ENCODE assay signal across 8 cellular contexts in the genomic region with DNA sequence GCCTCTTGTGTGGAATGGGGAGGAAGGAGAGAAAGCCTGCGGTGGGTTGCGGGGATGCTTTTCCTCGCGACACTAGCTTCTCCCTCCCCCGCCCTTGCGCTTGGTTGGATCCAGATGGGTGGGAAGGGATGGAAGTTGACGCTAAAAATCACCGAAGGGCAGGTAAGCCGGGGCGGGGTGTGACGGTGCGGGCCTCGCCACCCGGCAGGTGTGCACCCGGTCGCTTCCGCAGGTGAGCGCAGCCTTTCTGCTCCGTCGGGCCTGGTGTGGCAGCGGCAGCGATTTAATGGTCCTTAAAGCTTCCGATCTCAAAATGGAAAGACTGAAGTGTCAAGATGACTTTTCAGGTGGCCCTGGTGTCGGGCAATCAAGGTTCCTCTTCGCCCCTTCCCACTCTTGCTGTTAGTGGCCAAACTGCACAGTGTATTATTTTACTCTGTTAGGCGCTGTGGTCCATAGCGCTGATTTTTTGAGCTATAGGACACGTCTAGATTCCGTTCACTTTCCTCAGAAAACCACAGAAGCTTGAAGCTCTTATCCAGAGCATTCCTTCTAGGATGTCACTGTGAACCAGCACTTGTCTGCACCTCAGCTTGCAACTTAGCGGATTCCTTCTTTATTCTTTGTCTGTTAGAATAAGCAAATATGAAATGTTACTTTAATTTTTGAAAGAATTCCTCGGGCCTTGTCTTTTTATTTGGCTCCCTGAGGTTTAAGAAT. TPM values are rescaled to one million over a fixed set of nuclear protein-coding genes. Genes with fewer than 3 reads are reported as not detected.
A peak's percentile ranks its signal among the peaks of the same experiment; 100 is the strongest.
DNase-seq lines count a peak whose midpoint lies in the region; ATAC-seq and TF ChIP-seq lines count a peak whose summit lies in the region.

No MANE protein-coding gene starts in this region.

- H3K4me1 ChIP-seq in SJCRH30 (peaks cover 7% of the 10 kb centered on the region), body of pancreas (peaks cover 39% of the 10 kb centered on the region)

- H3K27me3 ChIP-seq in SJCRH30 (no peaks in the 10 kb centered on the region), body of pancreas (no peaks in the 10 kb centered on the region), kidney epithelial cell (ENCODE audit: control insufficient read depth, insufficient read depth, low read length) (no peaks in the 10 kb centered on the region)

- H3K36me3 ChIP-seq in SJCRH30, result peaks cover 46% of the 10 kb centered on the region
- H3K36me3 ChIP-seq in body of pancreas (replicated peaks in 1 of 2; ENCODE audit: insufficient read depth in 1 of 2, low read depth in 2 of 2), result peaks cover 0 to 4% of the 10 kb centered on the region in 2 donors
- H3K36me3 ChIP-seq in kidney epithelial cell (ENCODE audit: control insufficient read depth, insufficient read depth, low read length), result peaks cover 4% of the 10 kb centered on the region

- peak; percentile 18 for DNase-seq in CD1c-positive myeloid dendritic cell (ENCODE audit: extremely low spot score)
- DNase-seq in SJCRH30, result peak in 1 of 2 experiments; percentile 28
- peak; percentile 51 to 65 (median 56) for DNase-seq in body of pancreas
- no peak for DNase-seq in kidney epithelial cell (ENCODE audit: low read depth)
- peak; percentile 30 to 45 for DNase-seq in stimulated activated CD4-positive, alpha-beta T cell treated with anti-CD3 and anti-CD28 coated beads, Interleukin-4, amount 100 ng/mL, for 4 hours
- DNase-seq in NCI-H1694 (lab: John Stamatoyannopoulos, UW), result no peak

- no peak for TF ChIP-seq CTCF in body of pancreas (IDR thresholded peaks at IDR 0.05)
- no peak for TF ChIP-seq CTCF in kidney epithelial cell (IDR thresholded peaks at IDR 0.05; ENCODE audit: insufficient read depth, low read length, poor library complexity, severe bottlenecking)

- no peak for TF ChIP-seq POLR2A in body of pancreas (IDR thresholded peaks at IDR 0.05)

- WGBS in body of pancreas, 2 donors, result 3 to 6% methylated on average over 28 to 31 of the region's 31 CpGs

- intact Hi-C loops in body of pancreas (cut with DNase I), result no loop called here

- peak; percentile 5 for ATAC-seq in GM21717 (IDR thresholded peaks at IDR 0.05; ENCODE audit: unreplicated experiment)
- ATAC-seq in body of pancreas, result peak; percentile 12
- no peak for ATAC-seq in HG02623 (IDR thresholded peaks at IDR 0.05; ENCODE audit: unreplicated experiment)

- H3K4me3 ChIP-seq in SJCRH30, result peak overlapping the region; percentile 85
- peak overlapping the region; percentile 52 to 61 for H3K4me3 ChIP-seq in body of pancreas
- H3K4me3 ChIP-seq in kidney epithelial cell (ENCODE audit: low read depth, low read length), result peak overlapping the region; percentile 100

- H3K9me3 ChIP-seq in SJCRH30 (replicated peaks) (no peaks in the 10 kb centered on the region), body of pancreas (no peaks in the 10 kb centered on the region)

- H3K27ac ChIP-seq in SJCRH30 (peak overlapping the region; percentile 98), body of pancreas (peak overlapping the region; percentile 88 to 99 (median 97))

RNA-seq across cellular contexts. Expression of gene ENOPH1, which starts 0.8 kb away (rescaled TPM):
- total RNA-seq in SJCRH30 (2014; rRNA removed; shearing (Covaris generic)), result 98.9 and 107 TPM in 2 replicates
- 10 to 100 TPM in 1 of 2 donors, 1 to 10 TPM in 1; 6.3 to 17.4 TPM for total RNA-seq in body of pancreas
- total RNA-seq in kidney epithelial cell, result 55.3 and 56.3 TPM in 2 replicates

RNA-seq across cellular contexts. Expression of gene HNRNPDL, which starts 0.9 kb away (rescaled TPM):
- total RNA-seq in SJCRH30 (2014; rRNA removed; shearing (Covaris generic)), result 384 and 414 TPM in 2 replicates
- total RNA-seq in body of pancreas (100 to 1,000 TPM; 130 to 131 TPM), kidney epithelial cell (161 and 185 TPM in 2 replicates)

RNA-seq across cellular contexts. Expression of gene HNRNPD, which starts 57.4 kb away (rescaled TPM):
- total RNA-seq in SJCRH30 (2014; rRNA removed; shearing (Covaris generic)), result 188 and 200 TPM in 2 replicates
- total RNA-seq in body of pancreas, result 100 to 1,000 TPM in 1 of 2 donors, 10 to 100 TPM in 1; 97.0 to 104 TPM
- 62.8 and 65.5 TPM in 2 replicates for total RNA-seq in kidney epithelial cell

Comparison
In these comparisons a context has a peak if more than half of its experiments do, and no peak if none do; other contexts are left out.
1. DNase-seq: peak in CD1c-positive myeloid dendritic cell (single experiment), body of pancreas (4 of 4) and stimulated activated CD4-positive, alpha-beta T cell treated with anti-CD3 and anti-CD28 coated beads, Interleukin-4, amount 100 ng/mL, for 4 hours (2 of 2); none in kidney epithelial cell (single experiment) and NCI-H1694 (single experiment).
2. Peak in every context shown above with its lines, with median percentiles within 50 percentile points of each other: H3K4me3 ChIP-seq.